In the genomic region with DNA sequence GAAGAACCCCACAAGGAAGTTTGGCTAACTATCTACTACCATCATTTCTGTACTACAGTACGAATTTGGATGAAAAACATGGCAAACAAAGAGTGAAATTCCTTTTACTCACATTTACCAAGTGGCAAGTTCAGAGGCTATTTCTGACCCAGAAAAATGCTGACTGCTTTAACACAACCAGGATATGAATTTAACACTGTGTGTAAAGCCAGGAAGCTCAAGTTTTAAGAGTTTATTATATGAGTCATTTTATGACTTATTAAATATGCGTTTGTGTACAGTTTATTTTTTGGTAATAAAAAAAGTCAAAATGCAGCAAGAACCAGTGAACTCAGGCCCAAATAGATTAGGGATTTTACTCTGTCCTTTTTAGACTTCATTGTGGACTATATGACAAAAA, we compare ENCODE assay signal across 11 cellular contexts. TPM values are rescaled to one million over a fixed set of nuclear protein-coding genes. Genes with fewer than 3 reads are reported as not detected.
DNase-seq lines count a peak whose midpoint lies in the region; ATAC-seq, FAIRE-seq and TF ChIP-seq lines count a peak whose summit lies in the region.
"Had no signal": no experiment of that assay in that cellular context is flagged by ENCODE, and none has a peak within 500 bp of the region (broad histone marks: within the 10 kb centered on the region; RNA-seq: fewer than 3 reads in every experiment).

No MANE protein-coding gene starts in this region.

- dilution Hi-C loops in keratinocyte (cut with MboI; ENCODE audit: extremely low pct_ligation_motif_present, low sequenced_read_pairs), result no loop called here

- no peaks in the 10 kb centered on the region for H3K27me3 ChIP-seq in keratinocyte (ENCODE audit: control insufficient read depth, extremely low read depth, insufficient read depth, low read length)

- no peaks in the 10 kb centered on the region for H3K36me3 ChIP-seq in keratinocyte (ENCODE audit: control insufficient read depth in 2 of 2, extremely low read depth in 1 of 2, insufficient read depth in 2 of 2, low read length in 2 of 2)

- no peaks in the 10 kb centered on the region for H4K20me1 ChIP-seq in keratinocyte (ENCODE audit: control insufficient read depth, extremely low read depth, insufficient read depth, low read length)

- no peaks in the 10 kb centered on the region for H3K79me2 ChIP-seq in keratinocyte (ENCODE audit: control insufficient read depth, insufficient read depth, low read length)

- DNase-seq in A172 (ENCODE audit: low spot score) (peak; percentile 17), HS-27A (ENCODE audit: low read depth) (peak; percentile 15), astrocyte of the spinal cord (ENCODE audit: low read depth, low spot score) (peak; percentile 16), keratinocyte (ENCODE audit: low read depth, low spot score) (no peak), DMS 273 (lab: John Stamatoyannopoulos, UW; ENCODE audit: unreplicated experiment) (no peak), GM10266 (ENCODE audit: extremely low spot score) (no peak), dedifferentiated amniotic fluid mesenchymal stem cell (ENCODE audit: extremely low spot score) (no peak)
- DNase-seq: activated T-cell treated with anti-CD3 and anti-CD28 coated beads, Interleukin-2, amount 50 U/mL, for 1 hour; cortex of kidney; NCI-H187 treated with DMSO at 0.1 percent for 48 hours had no signal

- peaks cover 12% of the 10 kb centered on the region for H3K4me1 ChIP-seq in keratinocyte (ENCODE audit: control insufficient read depth, extremely low read depth, insufficient read depth, low read length)

- peak overlapping the region; percentile 15 for H3K9ac ChIP-seq in keratinocyte (ENCODE audit: control insufficient read depth, extremely low read depth, insufficient read depth, low read length)

- ATAC-seq in HG03469 (IDR thresholded peaks at IDR 0.05; ENCODE audit: unreplicated experiment), result no peak

- no peak for FAIRE-seq in keratinocyte (lab: Jason Lieb, UNC)

- TF ChIP-seq CTCF in astrocyte of the spinal cord (IDR thresholded peaks at IDR 0.05; ENCODE audit: low read depth, low read length), result no peak
- no peak for TF ChIP-seq CTCF in keratinocyte (optimal IDR thresholded peaks at IDR 0.05 in 1 of 3, IDR thresholded peaks at IDR 0.05 in 1 of 3, conservative IDR thresholded peaks at IDR 0.05 in 1 of 3; ENCODE audit: extremely low read depth in 1 of 3, insufficient read depth in 2 of 3, low read length in 3 of 3)
- TF ChIP-seq CTCF in GM10266 (IDR thresholded peaks at IDR 0.05; ENCODE audit: control insufficient read depth, insufficient read depth, low read depth, missing control alignments), result no peak

- H3K4me3 ChIP-seq in astrocyte of the spinal cord (ENCODE audit: low read depth, low read length), result no peak overlapping the region
- H3K4me3 ChIP-seq in keratinocyte (ENCODE audit: control insufficient read depth in 2 of 3, extremely low read depth in 1 of 3, insufficient read depth in 2 of 3, low read depth in 1 of 3, low read length in 3 of 3), result no peak overlapping the region

- H2AFZ ChIP-seq in keratinocyte (ENCODE audit: control insufficient read depth, low read length), result no peak overlapping the region

- no peaks in the 10 kb centered on the region for H3K9me1 ChIP-seq in keratinocyte (ENCODE audit: control insufficient read depth, extremely low read depth, insufficient read depth, low read length)

- in situ Hi-C loops in astrocyte of the spinal cord (cut with HindIII; ENCODE audit: low sequenced_read_pairs), result no loop called here

- H3K27ac ChIP-seq in keratinocyte (ENCODE audit: control insufficient read depth, insufficient read depth, low read length), result peak overlapping the region; percentile 20

- H3K4me2 ChIP-seq in keratinocyte (ENCODE audit: control insufficient read depth, extremely low read depth, insufficient read depth, low read depth, low read length), result peak overlapping the region; percentile 22

- H3K9me3 ChIP-seq in keratinocyte (ENCODE audit: control insufficient read depth, low read depth, low read length), result no peaks in the 10 kb centered on the region

RNA-seq across cellular contexts. Expression of gene STAC3, which starts 58.4 kb away (rescaled TPM):
- 0.59 and 0.89 TPM in 2 replicates for total RNA-seq in A172 (2014; rRNA removed; shearing (Covaris generic))
- 0.27 to 0.94 TPM (median 0.62 TPM) in 3 replicates for polyA plus RNA-seq in keratinocyte
- 2.1 TPM for polyA plus RNA-seq in keratinocyte (2011; ENCODE audit: low read depth)
- 0.09 and 0.13 TPM in 2 replicates for polyA plus RNA-seq in keratinocyte (2011; cell fraction: cytosol; rRNA removed)
- polyA plus RNA-seq in keratinocyte (2011; cell fraction: nucleus; rRNA removed), result 1.4 and 3.6 TPM in 2 replicates
- 0.33 and 1.1 TPM in 2 replicates for polyA plus RNA-seq in keratinocyte (2012; ENCODE audit: low replicate concordance)
- polyA minus RNA-seq in keratinocyte, result 1.4 TPM in 1 of 3 replicates, not detected in the others
- not detected for polyA minus RNA-seq in keratinocyte (2011; cell fraction: cytosol; rRNA and poly(A)+ RNA removed)
- polyA minus RNA-seq in keratinocyte (2011; cell fraction: nucleus; rRNA and poly(A)+ RNA removed), result 2.2 TPM in 1 of 2 replicates, not detected in the other

Comparison
In these comparisons a context has a peak if more than half of its experiments do, and no peak if none do; other contexts are left out.
1. DNase-seq: peak in A172 (single experiment), HS-27A (single experiment) and astrocyte of the spinal cord (single experiment); none in keratinocyte (single experiment), DMS 273 (single experiment), GM10266 (single experiment) and dedifferentiated amniotic fluid mesenchymal stem cell (single experiment).